Comparison of ENCODE assay signal across 14 cellular contexts in the genomic region with DNA sequence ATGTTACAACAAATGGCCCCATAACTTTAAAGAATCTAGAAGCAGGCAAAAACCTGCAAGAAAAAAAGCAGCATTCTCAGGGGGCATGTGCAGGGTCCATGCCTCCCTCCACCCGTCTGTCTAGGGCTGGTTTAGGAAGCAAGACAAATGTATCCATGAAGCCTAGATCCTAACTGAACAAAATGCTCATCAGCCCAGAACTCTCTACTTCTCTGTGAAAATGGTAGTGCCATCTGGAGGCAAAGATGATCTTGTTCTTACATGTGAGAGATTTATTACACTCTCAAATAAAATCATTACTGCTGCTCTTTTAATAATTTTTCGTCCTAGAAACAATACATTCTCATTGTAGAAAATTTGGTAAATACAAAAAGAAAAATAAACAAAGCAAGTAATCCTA. TPM values are rescaled to one million over a fixed set of nuclear protein-coding genes. Genes with fewer than 3 reads are reported as not detected.
A peak's percentile ranks its signal among the peaks of the same experiment; 100 is the strongest.
DNase-seq lines count a peak whose midpoint lies in the region; ATAC-seq and TF ChIP-seq lines count a peak whose summit lies in the region.
"Had no signal": no experiment of that assay in that cellular context is flagged by ENCODE, and none has a peak within 500 bp of the region (broad histone marks: within the 10 kb centered on the region; RNA-seq: fewer than 3 reads in every experiment).

No MANE protein-coding gene starts in this region.

- H3K4ac ChIP-seq in IMR-90 (ENCODE audit: low read depth, low read length), result no peak overlapping the region

- BruUV-seq in A673 (replicated peaks; lab: Mats Ljungman, UMichigan) (no TSS peak), IMR-90 (replicated peaks; lab: Mats Ljungman, UMichigan) (no TSS peak)

- H2AK9ac ChIP-seq in IMR-90 (replicated peaks; ENCODE audit: low read depth, low read length, poor library complexity), result no peak overlapping the region

- H2AFZ ChIP-seq in IMR-90 (replicated peaks; ENCODE audit: low read length, poor library complexity), result no peak overlapping the region

- H2BK120ac ChIP-seq in IMR-90 (ENCODE audit: low read depth, low read length), result no peak overlapping the region

- H4K8ac ChIP-seq in IMR-90 (ENCODE audit: low read depth in 2 of 2, low read length in 2 of 2), result no peak overlapping the region

- no peaks in the 10 kb centered on the region for H3K4me1 ChIP-seq in A673 (ENCODE audit: insufficient read depth, low read length, poor library complexity, severe bottlenecking)
- no peaks in the 10 kb centered on the region for H3K4me1 ChIP-seq in IMR-90 (ENCODE audit: control insufficient read depth, insufficient read depth, low read length)
- H3K4me1 ChIP-seq: uterus had no signal

- TF ChIP-seq CTCF in A673 (conservative IDR thresholded peaks at IDR 0.05; ENCODE audit: low read depth, low read length) (peak; percentile 47), IMR-90 (conservative IDR thresholded peaks at IDR 0.05; ENCODE audit: low read depth, low read length) (no peak), astrocyte of the cerebellum (IDR thresholded peaks at IDR 0.05; ENCODE audit: low read depth, low read length, missing control alignments) (peak; percentile 18), kidney epithelial cell (IDR thresholded peaks at IDR 0.05; ENCODE audit: insufficient read depth, low read length, poor library complexity, severe bottlenecking) (peak; percentile 22)

- no peak overlapping the region for H2BK15ac ChIP-seq in IMR-90 (ENCODE audit: low read depth, low read length)

- no peak overlapping the region for H2BK5ac ChIP-seq in IMR-90 (ENCODE audit: low read depth, low read length, poor library complexity, severe bottlenecking)

- TF ChIP-seq RAD21 in IMR-90 (IDR thresholded peaks at IDR 0.05; ENCODE audit: low read length), result no peak

- intact Hi-C loops in A673 (cut with micrococcal nuclease; ENCODE audit: unreplicated experiment) (no loop called here), IMR-90 (cut with micrococcal nuclease) (no loop called here)

- H3K79me1 ChIP-seq in IMR-90 (ENCODE audit: low read depth in 1 of 2, low read length in 2 of 2), result no peaks in the 10 kb centered on the region

- dilution Hi-C loops in IMR-90 (cut with HindIII; ENCODE audit: low sequenced_read_pairs, unreplicated experiment), result no loop called here

- H4K91ac ChIP-seq in IMR-90 (ENCODE audit: insufficient read depth, low read depth, low read length), result no peak overlapping the region

- H3K56ac ChIP-seq in IMR-90 (ENCODE audit: extremely low read depth, insufficient read depth, low read length), result no peak overlapping the region

- H3K27ac ChIP-seq in A673 (ENCODE audit: low read depth, low read length, poor library complexity, severe bottlenecking), result no peak overlapping the region
- no peak overlapping the region for H3K27ac ChIP-seq in IMR-90 (ENCODE audit: insufficient read depth, low read length)
- H3K27ac ChIP-seq: C4-2B, uterus had no signal

- H3K14ac ChIP-seq in IMR-90 (replicated peaks; ENCODE audit: low read depth, low read length), result no peak overlapping the region

- H2AK5ac ChIP-seq in IMR-90 (ENCODE audit: low read depth, low read length), result no peak overlapping the region

- no peak for TF ChIP-seq POLR2A in IMR-90 (IDR thresholded peaks at IDR 0.05; ENCODE audit: low read depth, low read length)

- H3K9me1 ChIP-seq in IMR-90 (ENCODE audit: insufficient read depth, low read length), result no peaks in the 10 kb centered on the region

- POLR2A ChIA-PET in A673 (lab: Charles Lee; ENCODE audit: low non-redundant PET), result no interaction called here
- POLR2A ChIA-PET in IMR-90 (lab: Charles Lee; ENCODE audit: unreplicated experiment), result no interaction called here

- no peak overlapping the region for H3K18ac ChIP-seq in IMR-90 (ENCODE audit: low read depth, low read length)

- no peak overlapping the region for H2BK20ac ChIP-seq in IMR-90 (ENCODE audit: low read depth, low read length)

- H3K36me3 ChIP-seq in A673 (ENCODE audit: insufficient read depth, low read length, poor library complexity, severe bottlenecking) (no peaks in the 10 kb centered on the region), IMR-90 (ENCODE audit: control insufficient read depth, insufficient read depth, low read length) (no peaks in the 10 kb centered on the region), kidney epithelial cell (ENCODE audit: control insufficient read depth, insufficient read depth, low read length) (no peaks in the 10 kb centered on the region)
- H3K36me3 ChIP-seq: uterus had no signal

- CTCF ChIA-PET in A673 (lab: Charles Lee) (no interaction called here), IMR-90 (lab: Yijun Ruan, JAX) (interaction anchor here (1.3 kb wide), 1 partner anchor 14 kb away, joined by 3 read pairs; no protein-coding TSS in a partner anchor)

- no CpG with 5 or more reads among the region's 2 CpGs for WGBS in IMR-90 (ENCODE audit: extremely low coverage in 2 of 2, insufficient read length in 1 of 2), 2 experiments

- peak; percentile 27 for DNase-seq in A673 (ENCODE audit: low spot score)
- DNase-seq in IMR-90, result peak; percentile 3
- DNase-seq in astrocyte of the cerebellum (ENCODE audit: low read depth), result no peak
- no peak for DNase-seq in kidney epithelial cell (ENCODE audit: low read depth)
- no peak for DNase-seq in activated CD4-positive, alpha-beta T cell treated with anti-CD3 and anti-CD28 coated beads, Interleukin-2, amount 50 U/mL, for 1 hour
- no peak for DNase-seq in NCI-H748 treated with DMSO at 0.1 percent for 48 hours (lab: John Stamatoyannopoulos, UW)
- no peak for DNase-seq in NCI-H2227 treated with DMSO at 0.1 percent for 48 hours (lab: John Stamatoyannopoulos, UW)
- DNase-seq: activated CD4-positive, alpha-beta T cell treated with anti-CD3 and anti-CD28 coated beads, Interleukin-2, amount 10 ng/mL, durations not matched to agents 24 days and 14 days; activated naive CD4-positive, alpha-beta T cell treated with anti-CD3 and anti-CD28 coated beads for 36 hours; NCI-H1436; SHP77; uterus had no signal

- no peak overlapping the region for H3K9ac ChIP-seq in IMR-90 (ENCODE audit: low read depth, low read length)

- H4K20me1 ChIP-seq in IMR-90 (ENCODE audit: insufficient read depth, low read length), result no peaks in the 10 kb centered on the region

- in situ Hi-C loops in IMR-90 (cut with MboI; ENCODE audit: low sequenced_read_pairs), result no loop called here
- in situ Hi-C loops in astrocyte of the cerebellum (cut with HindIII; ENCODE audit: low sequenced_read_pairs), result no loop called here

- H3K23ac ChIP-seq in IMR-90 (ENCODE audit: low read depth, low read length), result no peak overlapping the region

- H3K4me3 ChIP-seq in A673 (ENCODE audit: low read depth, low read length, poor library complexity, severe bottlenecking) (no peak overlapping the region), IMR-90 (ENCODE audit: insufficient read depth, low read depth, low read length) (no peak overlapping the region), astrocyte of the cerebellum (ENCODE audit: low read depth, low read length) (no peak overlapping the region), kidney epithelial cell (ENCODE audit: low read depth, low read length) (no peak overlapping the region)
- H3K4me3 ChIP-seq: uterus had no signal

- no peak; the same call in 1 of the 2 replicates for ATAC-seq in IMR-90 (ENCODE audit: low read depth)
- no peak for ATAC-seq in HG02970 (IDR thresholded peaks at IDR 0.05; ENCODE audit: low FRiP score, unreplicated experiment)

- H3K9me3 ChIP-seq in A673 (ENCODE audit: low read depth, low read length, poor library complexity, severe bottlenecking) (no peaks in the 10 kb centered on the region), IMR-90 (ENCODE audit: control insufficient read depth, insufficient read depth, low read length) (no peaks in the 10 kb centered on the region)
- H3K9me3 ChIP-seq: uterus had no signal

- no peak overlapping the region for H3K4me2 ChIP-seq in IMR-90 (ENCODE audit: low read depth, low read length)

- H3K27me3 ChIP-seq in A673 (replicated peaks; ENCODE audit: insufficient read depth, low read depth, low read length, poor library complexity) (no peaks in the 10 kb centered on the region), IMR-90 (ENCODE audit: control insufficient read depth, insufficient read depth, low read length) (no peaks in the 10 kb centered on the region), kidney epithelial cell (ENCODE audit: control insufficient read depth, insufficient read depth, low read length) (no peaks in the 10 kb centered on the region)
- H3K27me3 ChIP-seq: uterus had no signal

- H4K5ac ChIP-seq in IMR-90 (ENCODE audit: low read depth, low read length), result no peak overlapping the region

TF ChIP-seq in IMR-90, 13 proteins besides CTCF, POLR2A, EP300 and RAD21 (continues in another document):
- TF ChIP-seq NFE2L2 (IDR thresholded peaks at IDR 0.05; ENCODE audit: low read depth, low read length) (no peak), RCOR1 (IDR thresholded peaks at IDR 0.05; ENCODE audit: insufficient replicate concordance, low read length) (no peak), SMC3 (IDR thresholded peaks at IDR 0.05; ENCODE audit: low read depth, low read length) (no peak), MXI1 (IDR thresholded peaks at IDR 0.05; ENCODE audit: borderline replicate concordance, low read depth, low read length) (no peak), FOS (IDR thresholded peaks at IDR 0.05; ENCODE audit: low read depth, low read length) (no peak), CHD1 (IDR thresholded peaks at IDR 0.05; ENCODE audit: low read depth, low read length) (no peak)
- TF ChIP-seq, protein P1, sequence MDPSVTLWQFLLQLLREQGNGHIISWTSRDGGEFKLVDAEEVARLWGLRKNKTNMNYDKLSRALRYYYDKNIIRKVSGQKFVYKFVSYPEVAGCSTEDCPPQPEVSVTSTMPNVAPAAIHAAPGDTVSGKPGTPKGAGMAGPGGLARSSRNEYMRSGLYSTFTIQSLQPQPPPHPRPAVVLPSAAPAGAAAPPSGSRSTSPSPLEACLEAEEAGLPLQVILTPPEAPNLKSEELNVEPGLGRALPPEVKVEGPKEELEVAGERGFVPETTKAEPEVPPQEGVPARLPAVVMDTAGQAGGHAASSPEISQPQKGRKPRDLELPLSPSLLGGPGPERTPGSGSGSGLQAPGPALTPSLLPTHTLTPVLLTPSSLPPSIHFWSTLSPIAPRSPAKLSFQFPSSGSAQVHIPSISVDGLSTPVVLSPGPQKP (IDR thresholded peaks at IDR 0.05; ENCODE audit: borderline replicate concordance, low read depth, low read length), result no peak
- TF ChIP-seq, protein P2, sequence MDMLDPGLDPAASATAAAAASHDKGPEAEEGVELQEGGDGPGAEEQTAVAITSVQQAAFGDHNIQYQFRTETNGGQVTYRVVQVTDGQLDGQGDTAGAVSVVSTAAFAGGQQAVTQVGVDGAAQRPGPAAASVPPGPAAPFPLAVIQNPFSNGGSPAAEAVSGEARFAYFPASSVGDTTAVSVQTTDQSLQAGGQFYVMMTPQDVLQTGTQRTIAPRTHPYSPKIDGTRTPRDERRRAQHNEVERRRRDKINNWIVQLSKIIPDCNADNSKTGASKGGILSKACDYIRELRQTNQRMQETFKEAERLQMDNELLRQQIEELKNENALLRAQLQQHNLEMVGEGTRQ (IDR thresholded peaks at IDR 0.05; ENCODE audit: low read depth, low read length), result no peak

RNA-seq across cellular contexts. Expression of gene NR3C2, which starts 26.7 kb away (rescaled TPM):
- total RNA-seq in A673 (2021) (1.6 and 2.2 TPM in 2 replicates), IMR-90 (2012; rRNA removed) (1.9 and 2.3 TPM in 2 replicates), kidney epithelial cell (2.5 and 6.5 TPM in 2 replicates)
- 0.90 and 1.1 TPM in 2 replicates for polyA plus RNA-seq in IMR-90 (2012; rRNA removed)
- 0.30 and 0.43 TPM in 2 replicates for polyA plus RNA-seq in IMR-90 (2012; cell fraction: cytosol; rRNA removed)
- polyA plus RNA-seq in IMR-90 (2012; cell fraction: nucleus; rRNA removed; ENCODE audit: low replicate concordance), result 0.24 and 1.3 TPM in 2 replicates

Comparison
In these comparisons a context has a peak if more than half of its experiments do, and no peak if none do; other contexts are left out.
1. DNase-seq: peak in A673 (single experiment) and IMR-90 (single experiment); none in astrocyte of the cerebellum (single experiment), kidney epithelial cell (single experiment), activated CD4-positive, alpha-beta T cell treated with anti-CD3 and anti-CD28 coated beads, Interleukin-2, amount 50 U/mL, for 1 hour (single experiment), NCI-H748 treated with DMSO at 0.1 percent for 48 hours (single experiment) and NCI-H2227 treated with DMSO at 0.1 percent for 48 hours (single experiment).